23 cellular contexts compared by ENCODE assay signal in genomic region chr19:7907122-7907521, GRCh38. TPM values are rescaled to one million over a fixed set of nuclear protein-coding genes. Genes with fewer than 3 reads are reported as not detected.
DNase-seq lines count a peak whose midpoint lies in the region; ATAC-seq and TF ChIP-seq lines count a peak whose summit lies in the region.
"Had no signal": no experiment of that assay in that cellular context is flagged by ENCODE, and none has a peak within 500 bp of the region (broad histone marks: within the 10 kb centered on the region; RNA-seq: fewer than 3 reads in every experiment).

No MANE protein-coding gene starts in this region.

- intact Hi-C loops in lower lobe of right lung (cut with DNase I): no loop called here
- intact Hi-C loops in body of pancreas (cut with DNase I): loop anchor here (10.0 kb wide), 1 partner anchor 52 kb away; no protein-coding TSS in a partner anchor

- H3K4me1 ChIP-seq in DND-41 (ENCODE audit: insufficient read depth, low read length) (peaks cover 33% of the 10 kb centered on the region), Loucy (ENCODE audit: insufficient read depth, low read length, poor library complexity, severe bottlenecking) (peaks cover 25% of the 10 kb centered on the region), lower lobe of right lung (peaks cover 42% of the 10 kb centered on the region), body of pancreas (peaks cover 47% of the 10 kb centered on the region)

- no peak for TF ChIP-seq POLR2A in body of pancreas (IDR thresholded peaks at IDR 0.05)

- H3K9ac ChIP-seq in DND-41 (ENCODE audit: low read depth, low read length) (no peak overlapping the region), Loucy (ENCODE audit: low read depth, low read length, poor library complexity, severe bottlenecking) (no peak overlapping the region)

- H3K9me3 ChIP-seq in DND-41 (ENCODE audit: insufficient read depth, low read length, severe bottlenecking): no peaks in the 10 kb centered on the region
- H3K9me3 ChIP-seq in Loucy (ENCODE audit: insufficient read depth, low read depth, low read length): no peaks in the 10 kb centered on the region
- H3K9me3 ChIP-seq in lower lobe of right lung: no peaks in the 10 kb centered on the region
- H3K9me3 ChIP-seq in body of pancreas: no peaks in the 10 kb centered on the region
- H3K9me3 ChIP-seq: colonic mucosa, esophagus squamous epithelium, gastrocnemius medialis, pancreas, right atrium auricular region, tibial artery had no signal

- H3K27ac ChIP-seq in DND-41 (ENCODE audit: low read length) (no peak overlapping the region), lower lobe of right lung (no peak overlapping the region), body of pancreas (no peak overlapping the region)
- H3K27ac ChIP-seq: colonic mucosa, esophagus squamous epithelium, gastrocnemius medialis, pancreas, right atrium auricular region, tibial artery had no signal

- H2AFZ ChIP-seq in DND-41 (ENCODE audit: low read depth, low read length) (no peak overlapping the region), Loucy (ENCODE audit: low read length) (no peak overlapping the region)

- H3K36me3 ChIP-seq in DND-41 (ENCODE audit: insufficient read depth, low read length) (peaks cover 66% of the 10 kb centered on the region), Loucy (ENCODE audit: insufficient read depth, low read length) (peaks cover 14% of the 10 kb centered on the region; the same call in 1 of the 2 replicates), lower lobe of right lung (peaks cover 42% of the 10 kb centered on the region), body of pancreas (replicated peaks in 1 of 2; ENCODE audit: insufficient read depth in 1 of 2, low read depth in 2 of 2) (peaks cover 17 to 21% of the 10 kb centered on the region in 2 donors)

- TF ChIP-seq CTCF in DND-41 (IDR thresholded peaks at IDR 0.05; ENCODE audit: borderline replicate concordance, extremely low read depth, low read length, poor library complexity, severe bottlenecking) (no peak), Loucy (conservative IDR thresholded peaks at IDR 0.05; ENCODE audit: low read length) (no peak), lower lobe of right lung (IDR thresholded peaks at IDR 0.05) (no peak), body of pancreas (IDR thresholded peaks at IDR 0.05) (no peak)

- H3K9me2 ChIP-seq in Loucy (replicated peaks; ENCODE audit: low read depth, low read length): no peaks in the 10 kb centered on the region

- H3K27me3 ChIP-seq in DND-41 (ENCODE audit: insufficient read depth, low read length, poor library complexity) (no peaks in the 10 kb centered on the region), Loucy (ENCODE audit: insufficient read depth, low read length, poor library complexity, severe bottlenecking) (no peaks in the 10 kb centered on the region), lower lobe of right lung (ENCODE audit: low read depth) (no peaks in the 10 kb centered on the region), body of pancreas (no peaks in the 10 kb centered on the region)
- H3K27me3 ChIP-seq: colonic mucosa, esophagus squamous epithelium, gastrocnemius medialis, pancreas, right atrium auricular region had no signal

- no peak for DNase-seq in DND-41
- peak; percentile 42 for DNase-seq in lower lobe of right lung
- DNase-seq in body of pancreas: no peak
- no peak for DNase-seq in cerebellum (ENCODE audit: low spot score)
- DNase-seq: activated naive CD8-positive, alpha-beta T cell treated with anti-CD3 and anti-CD28 coated beads, Interleukin-2, amount 50 U/mL, for 24 hours; CD4-positive, alpha-beta T cell; colonic mucosa; DMS 273 treated with DMSO at 0.1 percent for 48 hours; esophagus squamous epithelium; gastrocnemius medialis; NCI-H1694 treated with DMSO at 0.1 percent for 48 hours; stimulated activated CD4-positive, alpha-beta T cell treated with anti-CD3 and anti-CD28 coated beads, Interleukin-12 subunit alpha, Interleukin-12 subunit beta, amount 100 ng/mL, for 4 hours; stimulated activated CD4-positive, alpha-beta T cell treated with anti-CD3 and anti-CD28 coated beads, Interleukin-4, amount 100 ng/mL, for 4 hours; T-helper 9 cell; tibial artery had no signal

- H3K4me3 ChIP-seq in DND-41 (ENCODE audit: low read depth in 1 of 2, low read length in 2 of 2) (no peak overlapping the region), Loucy (ENCODE audit: low read length, poor library complexity, severe bottlenecking) (no peak overlapping the region), lower lobe of right lung (no peak overlapping the region), body of pancreas (no peak overlapping the region)
- H3K4me3 ChIP-seq: colonic mucosa, esophagus squamous epithelium, gastrocnemius medialis, lung, pancreas, right atrium auricular region, tibial artery had no signal

- H3K79me2 ChIP-seq in DND-41 (ENCODE audit: insufficient read depth, low read length) (peaks cover 64% of the 10 kb centered on the region), Loucy (ENCODE audit: insufficient read depth, low read length) (peaks cover 54% of the 10 kb centered on the region)

- peak overlapping the region; percentile 34; the same call in 1 of the 2 replicates for H3K4me2 ChIP-seq in DND-41 (ENCODE audit: insufficient read depth, low read length)
- H3K4me2 ChIP-seq in Loucy (ENCODE audit: low read depth, low read length, poor library complexity, severe bottlenecking): peak overlapping the region; percentile 50

- ATAC-seq in DND-41 (ENCODE audit: insufficient read depth, low read depth): no peak
- ATAC-seq in lower lobe of right lung: no peak
- no peak for ATAC-seq in body of pancreas
- no peak for ATAC-seq in activated CD4-positive, CD25-positive, alpha-beta regulatory T cell treated with anti-CD3 and anti-CD28 coated beads, Interleukin-2, amount 50 U/mL, for 24 hours
- ATAC-seq: activated naive CD8-positive, alpha-beta T cell treated with anti-CD3 and anti-CD28 coated beads, Interleukin-2, amount 50 U/mL, for 24 hours; gastrocnemius medialis; pancreas had no signal

- 87 to 92% methylated on average over 19 of the region's 19 CpGs for WGBS in body of pancreas, 2 donors

- H3F3A ChIP-seq in Loucy (ENCODE audit: low read depth): no peaks in the 10 kb centered on the region

- peaks cover 68% of the 10 kb centered on the region for H4K20me1 ChIP-seq in DND-41 (ENCODE audit: insufficient read depth, low read length)
- peaks cover 39% of the 10 kb centered on the region for H4K20me1 ChIP-seq in Loucy (ENCODE audit: insufficient read depth, low read length, poor library complexity, severe bottlenecking)

RNA-seq across cellular contexts. Expression of gene MAP2K7, which starts 3.4 kb away (rescaled TPM):
- total RNA-seq in lower lobe of right lung (38.6 TPM), body of pancreas (10 to 100 TPM in 1 of 2 donors, 1 to 10 TPM in 1; 8.0 to 34.9 TPM), cerebellum (8.5 TPM)

RNA-seq across cellular contexts. Expression of gene TGFBR3L, which starts 7.5 kb away (rescaled TPM):
- 2.1 TPM for total RNA-seq in lower lobe of right lung
- 1 to 10 TPM in 1 of 2 donors, not detected in 1; 9.9 TPM for total RNA-seq in body of pancreas
- total RNA-seq in cerebellum: not detected
- total RNA-seq: colonic mucosa, esophagus squamous epithelium, G401, HT-29 had no signal

RNA-seq across cellular contexts. Expression of gene SNAPC2, which starts 13.0 kb away (rescaled TPM):
- total RNA-seq in lower lobe of right lung: 17.6 TPM
- 1 to 10 TPM; 6.3 to 9.1 TPM for total RNA-seq in body of pancreas
- total RNA-seq in cerebellum: 4.6 TPM

RNA-seq across cellular contexts. Expression of gene LRRC8E, which starts 18.8 kb away (rescaled TPM):
- 6.6 TPM for total RNA-seq in lower lobe of right lung
- 1 to 10 TPM; 2.6 to 3.4 TPM for total RNA-seq in body of pancreas
- not detected for total RNA-seq in cerebellum
- total RNA-seq: activated T-helper 2 cell treated with anti-CD3 and anti-CD28 coated beads, Interferon-gamma antibody, Interleukin-2, Interleukin-4, amounts not matched to agents 10 μg/mL and 5 μg/mL and 100 μg/mL, durations not matched to agents 14 hours and 24 hours and 36 hours; CD4-positive, alpha-beta T cell; G401 had no signal

RNA-seq across cellular contexts. Expression of gene CTXN1, which starts 18.8 kb away (rescaled TPM):
- total RNA-seq in lower lobe of right lung (5.8 TPM), body of pancreas (10 to 100 TPM in 1 of 2 donors, 1 to 10 TPM in 1; 5.7 to 10.2 TPM), cerebellum (10.3 TPM)
- total RNA-seq: CD4-positive, alpha-beta T cell; gastrocnemius medialis had no signal
